In the genomic region with DNA sequence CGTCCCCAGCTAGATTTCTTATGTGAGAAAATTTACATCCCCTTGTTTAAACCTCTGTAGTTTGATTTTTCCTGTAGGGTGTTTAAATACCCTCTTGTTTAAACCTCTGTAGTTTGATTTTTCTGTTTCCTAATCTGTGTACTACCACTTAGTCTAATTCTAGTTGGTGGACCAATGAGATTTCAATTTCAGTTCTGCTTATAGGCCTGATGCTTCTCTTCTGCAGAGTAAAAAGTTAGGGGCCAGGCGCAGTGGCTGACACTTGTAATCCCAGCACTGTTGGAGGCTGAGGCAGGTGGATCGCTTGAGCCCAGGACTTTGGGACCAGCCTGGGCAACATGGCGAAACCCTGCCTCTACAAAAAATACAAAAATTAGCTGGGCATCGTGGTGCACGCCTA, we compare ENCODE assay signal across 1 cellular context.
TF ChIP-seq lines count a peak whose summit lies in the region.

No MANE protein-coding gene starts in this region.

TF ChIP-seq in GM12878, 131 proteins besides CTCF, POLR2A, EP300 and RAD21 (continued from another document):
- TF ChIP-seq, protein P1, sequence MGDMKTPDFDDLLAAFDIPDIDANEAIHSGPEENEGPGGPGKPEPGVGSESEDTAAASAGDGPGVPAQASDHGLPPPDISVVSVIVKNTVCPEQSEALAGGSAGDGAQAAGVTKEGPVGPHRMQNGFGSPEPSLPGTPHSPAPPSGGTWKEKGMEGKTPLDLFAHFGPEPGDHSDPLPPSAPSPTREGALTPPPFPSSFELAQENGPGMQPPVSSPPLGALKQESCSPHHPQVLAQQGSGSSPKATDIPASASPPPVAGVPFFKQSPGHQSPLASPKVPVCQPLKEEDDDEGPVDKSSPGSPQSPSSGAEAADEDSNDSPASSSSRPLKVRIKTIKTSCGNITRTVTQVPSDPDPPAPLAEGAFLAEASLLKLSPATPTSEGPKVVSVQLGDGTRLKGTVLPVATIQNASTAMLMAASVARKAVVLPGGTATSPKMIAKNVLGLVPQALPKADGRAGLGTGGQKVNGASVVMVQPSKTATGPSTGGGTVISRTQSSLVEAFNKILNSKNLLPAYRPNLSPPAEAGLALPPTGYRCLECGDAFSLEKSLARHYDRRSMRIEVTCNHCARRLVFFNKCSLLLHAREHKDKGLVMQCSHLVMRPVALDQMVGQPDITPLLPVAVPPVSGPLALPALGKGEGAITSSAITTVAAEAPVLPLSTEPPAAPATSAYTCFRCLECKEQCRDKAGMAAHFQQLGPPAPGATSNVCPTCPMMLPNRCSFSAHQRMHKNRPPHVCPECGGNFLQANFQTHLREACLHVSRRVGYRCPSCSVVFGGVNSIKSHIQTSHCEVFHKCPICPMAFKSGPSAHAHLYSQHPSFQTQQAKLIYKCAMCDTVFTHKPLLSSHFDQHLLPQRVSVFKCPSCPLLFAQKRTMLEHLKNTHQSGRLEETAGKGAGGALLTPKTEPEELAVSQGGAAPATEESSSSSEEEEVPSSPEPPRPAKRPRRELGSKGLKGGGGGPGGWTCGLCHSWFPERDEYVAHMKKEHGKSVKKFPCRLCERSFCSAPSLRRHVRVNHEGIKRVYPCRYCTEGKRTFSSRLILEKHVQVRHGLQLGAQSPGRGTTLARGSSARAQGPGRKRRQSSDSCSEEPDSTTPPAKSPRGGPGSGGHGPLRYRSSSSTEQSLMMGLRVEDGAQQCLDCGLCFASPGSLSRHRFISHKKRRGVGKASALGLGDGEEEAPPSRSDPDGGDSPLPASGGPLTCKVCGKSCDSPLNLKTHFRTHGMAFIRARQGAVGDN (IDR thresholded peaks at IDR 0.05) = peak; percentile 62; the same call in 1 of the 2 replicates
- TF ChIP-seq, protein P2, sequence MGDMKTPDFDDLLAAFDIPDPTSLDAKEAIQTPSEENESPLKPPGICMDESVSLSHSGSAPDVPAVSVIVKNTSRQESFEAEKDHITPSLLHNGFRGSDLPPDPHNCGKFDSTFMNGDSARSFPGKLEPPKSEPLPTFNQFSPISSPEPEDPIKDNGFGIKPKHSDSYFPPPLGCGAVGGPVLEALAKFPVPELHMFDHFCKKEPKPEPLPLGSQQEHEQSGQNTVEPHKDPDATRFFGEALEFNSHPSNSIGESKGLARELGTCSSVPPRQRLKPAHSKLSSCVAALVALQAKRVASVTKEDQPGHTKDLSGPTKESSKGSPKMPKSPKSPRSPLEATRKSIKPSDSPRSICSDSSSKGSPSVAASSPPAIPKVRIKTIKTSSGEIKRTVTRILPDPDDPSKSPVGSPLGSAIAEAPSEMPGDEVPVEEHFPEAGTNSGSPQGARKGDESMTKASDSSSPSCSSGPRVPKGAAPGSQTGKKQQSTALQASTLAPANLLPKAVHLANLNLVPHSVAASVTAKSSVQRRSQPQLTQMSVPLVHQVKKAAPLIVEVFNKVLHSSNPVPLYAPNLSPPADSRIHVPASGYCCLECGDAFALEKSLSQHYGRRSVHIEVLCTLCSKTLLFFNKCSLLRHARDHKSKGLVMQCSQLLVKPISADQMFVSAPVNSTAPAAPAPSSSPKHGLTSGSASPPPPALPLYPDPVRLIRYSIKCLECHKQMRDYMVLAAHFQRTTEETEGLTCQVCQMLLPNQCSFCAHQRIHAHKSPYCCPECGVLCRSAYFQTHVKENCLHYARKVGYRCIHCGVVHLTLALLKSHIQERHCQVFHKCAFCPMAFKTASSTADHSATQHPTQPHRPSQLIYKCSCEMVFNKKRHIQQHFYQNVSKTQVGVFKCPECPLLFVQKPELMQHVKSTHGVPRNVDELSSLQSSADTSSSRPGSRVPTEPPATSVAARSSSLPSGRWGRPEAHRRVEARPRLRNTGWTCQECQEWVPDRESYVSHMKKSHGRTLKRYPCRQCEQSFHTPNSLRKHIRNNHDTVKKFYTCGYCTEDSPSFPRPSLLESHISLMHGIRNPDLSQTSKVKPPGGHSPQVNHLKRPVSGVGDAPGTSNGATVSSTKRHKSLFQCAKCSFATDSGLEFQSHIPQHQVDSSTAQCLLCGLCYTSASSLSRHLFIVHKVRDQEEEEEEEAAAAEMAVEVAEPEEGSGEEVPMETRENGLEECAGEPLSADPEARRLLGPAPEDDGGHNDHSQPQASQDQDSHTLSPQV (IDR thresholded peaks at IDR 0.05) = no peak
